Comparison of ENCODE assay signal across 1 cellular context in genomic region chr20:63979549-63980316, GRCh38.
A peak's percentile ranks its signal among the peaks of the same experiment; 100 is the strongest.
TF ChIP-seq lines count a peak whose summit lies in the region.

SAMD10 (minus strand) TSS chr20:63979642; CDS start chr20:63979467, 175 bp downstream.

TF ChIP-seq in HepG2, 621 proteins besides CTCF, POLR2A, EP300 and RAD21 (continued from another document and continues in another):
- TF ChIP-seq, protein P1, sequence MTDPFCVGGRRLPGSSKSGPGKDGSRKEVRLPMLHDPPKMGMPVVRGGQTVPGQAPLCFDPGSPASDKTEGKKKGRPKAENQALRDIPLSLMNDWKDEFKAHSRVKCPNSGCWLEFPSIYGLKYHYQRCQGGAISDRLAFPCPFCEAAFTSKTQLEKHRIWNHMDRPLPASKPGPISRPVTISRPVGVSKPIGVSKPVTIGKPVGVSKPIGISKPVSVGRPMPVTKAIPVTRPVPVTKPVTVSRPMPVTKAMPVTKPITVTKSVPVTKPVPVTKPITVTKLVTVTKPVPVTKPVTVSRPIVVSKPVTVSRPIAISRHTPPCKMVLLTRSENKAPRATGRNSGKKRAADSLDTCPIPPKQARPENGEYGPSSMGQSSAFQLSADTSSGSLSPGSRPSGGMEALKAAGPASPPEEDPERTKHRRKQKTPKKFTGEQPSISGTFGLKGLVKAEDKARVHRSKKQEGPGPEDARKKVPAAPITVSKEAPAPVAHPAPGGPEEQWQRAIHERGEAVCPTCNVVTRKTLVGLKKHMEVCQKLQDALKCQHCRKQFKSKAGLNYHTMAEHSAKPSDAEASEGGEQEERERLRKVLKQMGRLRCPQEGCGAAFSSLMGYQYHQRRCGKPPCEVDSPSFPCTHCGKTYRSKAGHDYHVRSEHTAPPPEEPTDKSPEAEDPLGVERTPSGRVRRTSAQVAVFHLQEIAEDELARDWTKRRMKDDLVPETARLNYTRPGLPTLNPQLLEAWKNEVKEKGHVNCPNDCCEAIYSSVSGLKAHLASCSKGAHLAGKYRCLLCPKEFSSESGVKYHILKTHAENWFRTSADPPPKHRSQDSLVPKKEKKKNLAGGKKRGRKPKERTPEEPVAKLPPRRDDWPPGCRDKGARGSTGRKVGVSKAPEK (CRISPR knock-in tag; IDR thresholded peaks at IDR 0.05; ENCODE audit: borderline replicate concordance), result no peak; the same call in none of the 2 replicates
- TF ChIP-seq, protein P2, sequence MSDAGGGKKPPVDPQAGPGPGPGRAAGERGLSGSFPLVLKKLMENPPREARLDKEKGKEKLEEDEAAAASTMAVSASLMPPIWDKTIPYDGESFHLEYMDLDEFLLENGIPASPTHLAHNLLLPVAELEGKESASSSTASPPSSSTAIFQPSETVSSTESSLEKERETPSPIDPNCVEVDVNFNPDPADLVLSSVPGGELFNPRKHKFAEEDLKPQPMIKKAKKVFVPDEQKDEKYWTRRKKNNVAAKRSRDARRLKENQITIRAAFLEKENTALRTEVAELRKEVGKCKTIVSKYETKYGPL (CRISPR knock-in tag; IDR thresholded peaks at IDR 0.05), result no peak
- no peak for TF ChIP-seq MTA3 (CRISPR knock-in tag; IDR thresholded peaks at IDR 0.05)
- TF ChIP-seq ZNF839 (CRISPR knock-in tag; IDR thresholded peaks at IDR 0.05; ENCODE audit: borderline replicate concordance), result peak; percentile 84; the same call in 1 of the 2 replicates
- TF ChIP-seq ATAD3A (CRISPR knock-in tag; IDR thresholded peaks at IDR 0.05), result no peak
- no peak for TF ChIP-seq KDM4B (CRISPR knock-in tag; IDR thresholded peaks at IDR 0.05)
- TF ChIP-seq SATB2 (CRISPR knock-in tag; IDR thresholded peaks at IDR 0.05), result 0 out of 2 replicates have a peak, but pooled peaks have one; percentile 22
- TF ChIP-seq MATR3 (CRISPR knock-in tag; IDR thresholded peaks at IDR 0.05), result no peak; the same call in 1 of the 2 replicates
- TF ChIP-seq FOXM1 (CRISPR knock-in tag; IDR thresholded peaks at IDR 0.05), result no peak
- no peak for TF ChIP-seq ZFP1 (CRISPR knock-in tag; IDR thresholded peaks at IDR 0.05)
- TF ChIP-seq FOXK2 (IDR thresholded peaks at IDR 0.05), result no peak
- no peak for TF ChIP-seq FOXJ3 (CRISPR knock-in tag; IDR thresholded peaks at IDR 0.05; ENCODE audit: borderline replicate concordance)
- no peak for TF ChIP-seq IKZF4 (CRISPR knock-in tag; IDR thresholded peaks at IDR 0.05; ENCODE audit: borderline replicate concordance, low read depth, not compliant biosample characterization)
- no peak for TF ChIP-seq SAFB2 (CRISPR knock-in tag; IDR thresholded peaks at IDR 0.05; ENCODE audit: borderline replicate concordance, low read depth)
- TF ChIP-seq ZNF761 (CRISPR knock-in tag; conservative IDR thresholded peaks at IDR 0.05), result no peak
- TF ChIP-seq ZNF547 (CRISPR knock-in tag; IDR thresholded peaks at IDR 0.05), result peak; percentile 50; the same call in 1 of the 2 replicates
- TF ChIP-seq ZNF589 (CRISPR knock-in tag; conservative IDR thresholded peaks at IDR 0.05), result 0 out of 2 replicates have a peak, but pooled peaks have one; percentile 48
- TF ChIP-seq SALL2 (CRISPR knock-in tag; IDR thresholded peaks at IDR 0.05), result no peak
- TF ChIP-seq DR1 (CRISPR knock-in tag; IDR thresholded peaks at IDR 0.05), result no peak
- TF ChIP-seq, protein P3, sequence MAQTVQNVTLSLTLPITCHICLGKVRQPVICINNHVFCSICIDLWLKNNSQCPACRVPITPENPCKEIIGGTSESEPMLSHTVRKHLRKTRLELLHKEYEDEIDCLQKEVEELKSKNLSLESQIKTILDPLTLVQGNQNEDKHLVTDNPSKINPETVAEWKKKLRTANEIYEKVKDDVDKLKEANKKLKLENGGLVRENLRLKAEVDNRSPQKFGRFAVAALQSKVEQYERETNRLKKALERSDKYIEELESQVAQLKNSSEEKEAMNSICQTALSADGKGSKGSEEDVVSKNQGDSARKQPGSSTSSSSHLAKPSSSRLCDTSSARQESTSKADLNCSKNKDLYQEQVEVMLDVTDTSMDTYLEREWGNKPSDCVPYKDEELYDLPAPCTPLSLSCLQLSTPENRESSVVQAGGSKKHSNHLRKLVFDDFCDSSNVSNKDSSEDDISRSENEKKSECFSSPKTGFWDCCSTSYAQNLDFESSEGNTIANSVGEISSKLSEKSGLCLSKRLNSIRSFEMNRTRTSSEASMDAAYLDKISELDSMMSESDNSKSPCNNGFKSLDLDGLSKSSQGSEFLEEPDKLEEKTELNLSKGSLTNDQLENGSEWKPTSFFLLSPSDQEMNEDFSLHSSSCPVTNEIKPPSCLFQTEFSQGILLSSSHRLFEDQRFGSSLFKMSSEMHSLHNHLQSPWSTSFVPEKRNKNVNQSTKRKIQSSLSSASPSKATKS (CRISPR knock-in tag; IDR thresholded peaks at IDR 0.05), result no peak
- TF ChIP-seq, protein P4, sequence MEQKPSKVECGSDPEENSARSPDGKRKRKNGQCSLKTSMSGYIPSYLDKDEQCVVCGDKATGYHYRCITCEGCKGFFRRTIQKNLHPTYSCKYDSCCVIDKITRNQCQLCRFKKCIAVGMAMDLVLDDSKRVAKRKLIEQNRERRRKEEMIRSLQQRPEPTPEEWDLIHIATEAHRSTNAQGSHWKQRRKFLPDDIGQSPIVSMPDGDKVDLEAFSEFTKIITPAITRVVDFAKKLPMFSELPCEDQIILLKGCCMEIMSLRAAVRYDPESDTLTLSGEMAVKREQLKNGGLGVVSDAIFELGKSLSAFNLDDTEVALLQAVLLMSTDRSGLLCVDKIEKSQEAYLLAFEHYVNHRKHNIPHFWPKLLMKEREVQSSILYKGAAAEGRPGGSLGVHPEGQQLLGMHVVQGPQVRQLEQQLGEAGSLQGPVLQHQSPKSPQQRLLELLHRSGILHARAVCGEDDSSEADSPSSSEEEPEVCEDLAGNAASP (CRISPR knock-in tag; IDR thresholded peaks at IDR 0.05; ENCODE audit: borderline replicate concordance), result no peak
- TF ChIP-seq ZNF678 (CRISPR knock-in tag; IDR thresholded peaks at IDR 0.05), result no peak
- TF ChIP-seq JUNB (CRISPR knock-in tag; IDR thresholded peaks at IDR 0.05; ENCODE audit: borderline replicate concordance), result no peak
- TF ChIP-seq ZNF451 (CRISPR knock-in tag; IDR thresholded peaks at IDR 0.05), result peak; percentile 78; the same call in 1 of the 2 replicates
- TF ChIP-seq HOXA5 (CRISPR knock-in tag; IDR thresholded peaks at IDR 0.05), result no peak
- no peak for TF ChIP-seq SOX6 (IDR thresholded peaks at IDR 0.05)
- peak; percentile 40; the same call in 1 of the 2 replicates for TF ChIP-seq SOX6 (CRISPR knock-in tag; IDR thresholded peaks at IDR 0.05)
- TF ChIP-seq BCLAF1 (IDR thresholded peaks at IDR 0.05), result no peak
- TF ChIP-seq KLF9 (CRISPR knock-in tag; IDR thresholded peaks at IDR 0.05; ENCODE audit: low read depth), result no peak
- TF ChIP-seq HCFC1 (IDR thresholded peaks at IDR 0.05; ENCODE audit: low read depth, low read length), result no peak
- TF ChIP-seq ZEB1 (IDR thresholded peaks at IDR 0.05; ENCODE audit: insufficient replicate concordance, low read depth), result peak; percentile 21
- TF ChIP-seq, protein P5, sequence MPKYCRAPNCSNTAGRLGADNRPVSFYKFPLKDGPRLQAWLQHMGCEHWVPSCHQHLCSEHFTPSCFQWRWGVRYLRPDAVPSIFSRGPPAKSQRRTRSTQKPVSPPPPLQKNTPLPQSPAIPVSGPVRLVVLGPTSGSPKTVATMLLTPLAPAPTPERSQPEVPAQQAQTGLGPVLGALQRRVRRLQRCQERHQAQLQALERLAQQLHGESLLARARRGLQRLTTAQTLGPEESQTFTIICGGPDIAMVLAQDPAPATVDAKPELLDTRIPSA (CRISPR knock-in tag; IDR thresholded peaks at IDR 0.05; ENCODE audit: borderline replicate concordance), result no peak
- no peak for TF ChIP-seq ZNF563 (CRISPR knock-in tag; IDR thresholded peaks at IDR 0.05)
- TF ChIP-seq ZNF766 (CRISPR knock-in tag; IDR thresholded peaks at IDR 0.05; ENCODE audit: borderline replicate concordance), result no peak; the same call in 1 of the 2 replicates
- no peak for TF ChIP-seq NKX3-1 (CRISPR knock-in tag; IDR thresholded peaks at IDR 0.05)
- no peak for TF ChIP-seq TIGD3 (CRISPR knock-in tag; IDR thresholded peaks at IDR 0.05; ENCODE audit: borderline replicate concordance)
- 0 out of 2 replicates have a peak, but pooled peaks have one; percentile 9 for TF ChIP-seq TMF1 (CRISPR knock-in tag; IDR thresholded peaks at IDR 0.05; ENCODE audit: low read depth)
- no peak for TF ChIP-seq CHD4 (IDR thresholded peaks at IDR 0.05; ENCODE audit: borderline replicate concordance, low read length)
- TF ChIP-seq ELF4 (CRISPR knock-in tag; IDR thresholded peaks at IDR 0.05; ENCODE audit: borderline replicate concordance), result no peak
- TF ChIP-seq SUZ12 (IDR thresholded peaks at IDR 0.05; ENCODE audit: low read depth, low read length), result no peak
- TF ChIP-seq ERF (CRISPR knock-in tag; IDR thresholded peaks at IDR 0.05), result 0 out of 2 replicates have a peak, but pooled peaks have one; percentile 9
- TF ChIP-seq AGO1 (IDR thresholded peaks at IDR 0.05; ENCODE audit: low read depth, low read length, poor library complexity, severe bottlenecking), result no peak
- TF ChIP-seq ZBTB1 (CRISPR knock-in tag; IDR thresholded peaks at IDR 0.05; ENCODE audit: borderline replicate concordance), result no peak
- TF ChIP-seq ARID5B (CRISPR knock-in tag; IDR thresholded peaks at IDR 0.05), result peak; percentile 19; the same call in 1 of the 2 replicates
